In genomic region chr1:47313915-47314664, GRCh38 we compare ENCODE assay signal across 8 cellular contexts. TPM values are rescaled to one million over a fixed set of nuclear protein-coding genes. Genes with fewer than 3 reads are reported as not detected.
DNase-seq lines count a peak whose midpoint lies in the region; ATAC-seq and TF ChIP-seq lines count a peak whose summit lies in the region.

Gene STIL (minus strand): TSS chr1:47314147. CDS start chr1:47310319, 3,828 bp downstream.

- H3K4me3 ChIP-seq in osteoblast (ENCODE audit: insufficient read depth, low read length) (peak within 1 kb of the TSS; percentile 89), thyroid gland (replicated peaks in 1 of 3) (peak within 1 kb of the TSS; percentile 47 to 66 (median 50))

- peaks cover 41% of the 10 kb centered on the region for H3K79me2 ChIP-seq in osteoblast (ENCODE audit: insufficient read depth, low read length)

- TF ChIP-seq POLR2A in thyroid gland (IDR thresholded peaks at IDR 0.05), result peak in 1 of 2 donors; percentile 71

- 1% methylated on average over 39 to 49 of the region's 54 CpGs for WGBS in thyroid gland, 2 donors

- POLR2A ChIA-PET in GM10248 (lab: Yijun Ruan, JAX), result interaction anchor here (2.1 kb wide), 1 partner anchor 20 kb away, joined by 10 read pairs; the partner anchor contains the start of gene CMPK1

- peaks cover 11% of the 10 kb centered on the region for H3K4me1 Mint-ChIP-seq in activated naive CD8-positive, alpha-beta T cell (ENCODE audit: low read depth)
- H3K4me1 Mint-ChIP-seq in glutamatergic neuron (ENCODE audit: low read depth, unreplicated experiment), result peaks cover 6% of the 10 kb centered on the region

- no peaks in the 10 kb centered on the region for H3K9me3 Mint-ChIP-seq in activated naive CD8-positive, alpha-beta T cell (ENCODE audit: low read depth)
- peaks cover 7% of the 10 kb centered on the region for H3K9me3 Mint-ChIP-seq in glutamatergic neuron (ENCODE audit: unreplicated experiment)

- H2AFZ ChIP-seq in osteoblast (ENCODE audit: low read length), result peak within 1 kb of the TSS; percentile 96

- peak within 1 kb of the TSS; percentile 95 for H3K4me2 ChIP-seq in osteoblast (ENCODE audit: insufficient read depth, low read length)

- TF ChIP-seq CTCF in GM10248 (IDR thresholded peaks at IDR 0.05; ENCODE audit: control extremely low read depth, extremely low read depth, low read depth, missing control alignments), result no peak
- TF ChIP-seq CTCF in glutamatergic neuron (IDR thresholded peaks at IDR 0.05; ENCODE audit: partially characterized antibody, unreplicated experiment), result no peak
- no peak for TF ChIP-seq CTCF in osteoblast (IDR thresholded peaks at IDR 0.05; ENCODE audit: extremely low read depth, low read depth, low read length)
- TF ChIP-seq CTCF in thyroid gland (IDR thresholded peaks at IDR 0.05), result no peak

- no peaks in the 10 kb centered on the region for H3K36me3 Mint-ChIP-seq in activated naive CD8-positive, alpha-beta T cell
- H3K36me3 Mint-ChIP-seq in glutamatergic neuron (ENCODE audit: unreplicated experiment), result no peaks in the 10 kb centered on the region

- CTCF ChIA-PET in GM10248 (lab: Yijun Ruan, JAX), result interaction anchor here (1.0 to 1.5 kb wide), 4 partner anchors 20 to 124 kb away, joined by 3 to 5 read pairs (median 4); partner anchors contain the start of genes CMPK1 and FOXD2

- H3K27ac ChIP-seq in osteoblast (ENCODE audit: low read depth, low read length), result peak within 1 kb of the TSS; percentile 95
- peak within 1 kb of the TSS; percentile 15 to 76 (median 46) for H3K27ac ChIP-seq in thyroid gland

- intact Hi-C loops in thyroid gland (cut with DNase I), result no loop called here

- ATAC-seq in HG02623 (IDR thresholded peaks at IDR 0.05; ENCODE audit: unreplicated experiment), result peak; percentile 97

- no peaks in the 10 kb centered on the region for H4K20me1 ChIP-seq in osteoblast (ENCODE audit: insufficient read depth, low read length)

- peak within 1 kb of the TSS; percentile 90 for H3K4me3 Mint-ChIP-seq in activated naive CD8-positive, alpha-beta T cell
- H3K4me3 Mint-ChIP-seq in glutamatergic neuron (ENCODE audit: unreplicated experiment), result peak within 1 kb of the TSS; percentile 94

- peak within 1 kb of the TSS; percentile 95 for H3K27ac Mint-ChIP-seq in activated naive CD8-positive, alpha-beta T cell
- H3K27ac Mint-ChIP-seq in glutamatergic neuron (ENCODE audit: unreplicated experiment), result peak within 1 kb of the TSS; percentile 87

- peaks cover 10% of the 10 kb centered on the region for H3K36me3 ChIP-seq in osteoblast (ENCODE audit: insufficient read depth, low read length)
- no peaks in the 10 kb centered on the region for H3K36me3 ChIP-seq in thyroid gland

- H3K4me1 ChIP-seq in osteoblast (ENCODE audit: insufficient read depth, low read length) (peaks cover 20% of the 10 kb centered on the region), thyroid gland (peaks cover 6% of the 10 kb centered on the region in 2 donors)

- peak; percentile 98 for DNase-seq in GM10248 (ENCODE audit: extremely low spot score)
- peak; percentile 100 for DNase-seq in NCI-H1105 (lab: John Stamatoyannopoulos, UW)
- peak; percentile 99 for DNase-seq in SKM-1 treated with dmso at 0.1 percent for 144 hours (lab: John Stamatoyannopoulos, UW; ENCODE audit: unreplicated experiment)
- DNase-seq in glutamatergic neuron, result peak; percentile 99
- peak; percentile 98 for DNase-seq in osteoblast (ENCODE audit: insufficient read length, low spot score, missing footprints)
- DNase-seq in thyroid gland, result peak; percentile 99

- H3K27me3 Mint-ChIP-seq in activated naive CD8-positive, alpha-beta T cell, result no peaks in the 10 kb centered on the region
- peaks cover 5% of the 10 kb centered on the region for H3K27me3 Mint-ChIP-seq in glutamatergic neuron (ENCODE audit: unreplicated experiment)

- H3K9me3 ChIP-seq in osteoblast (ENCODE audit: low read depth, low read length) (no peaks in the 10 kb centered on the region), thyroid gland (no peaks in the 10 kb centered on the region)

- no peaks in the 10 kb centered on the region for H3K27me3 ChIP-seq in osteoblast (ENCODE audit: insufficient read depth, low read length)
- H3K27me3 ChIP-seq in thyroid gland, result no peaks in the 10 kb centered on the region

RNA-seq across cellular contexts. Expression of gene STIL, which starts in this region (rescaled TPM):
- total RNA-seq in glutamatergic neuron (ENCODE audit: unreplicated experiment), result 5.4 TPM
- 4.0 and 6.5 TPM in 2 replicates for total RNA-seq in osteoblast
- 1 to 10 TPM in 3 of 4 donors, under 1 TPM in 1; 0.93 to 2.5 (median 1.6) TPM for total RNA-seq in thyroid gland

Comparison
In these comparisons a context has a peak if more than half of its experiments do, and no peak if none do; other contexts are left out.
1. Peak in every context shown above with its lines: DNase-seq, ATAC-seq, H3K4me3 ChIP-seq and H3K27ac ChIP-seq.